Comparison of ENCODE assay signal across 26 cellular contexts in the genomic region with DNA sequence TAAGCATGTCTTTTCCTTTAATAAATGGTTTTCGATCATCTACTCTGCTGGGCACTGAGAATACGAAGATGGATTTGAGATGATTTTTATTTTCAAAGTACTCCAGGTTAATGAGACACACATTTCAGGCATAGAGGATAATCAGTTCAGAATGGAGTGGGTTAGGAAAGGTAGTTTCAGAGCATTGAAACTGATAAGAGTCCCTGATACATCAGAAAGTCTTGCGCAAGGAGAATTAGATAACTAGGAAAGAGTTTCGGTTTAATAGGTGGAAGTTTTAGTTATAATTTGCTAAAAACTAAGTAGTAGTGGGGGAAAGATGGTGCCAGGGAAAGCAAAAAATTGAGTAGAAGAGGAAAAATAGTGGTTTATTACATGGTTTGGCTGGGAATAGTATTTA.
"Had no signal": no experiment of that assay in that cellular context is flagged by ENCODE, and none has a peak within 500 bp of the region (broad histone marks: within the 10 kb centered on the region; RNA-seq: fewer than 3 reads in every experiment).

No MANE protein-coding gene starts in this region.

- H3K27me3 Mint-ChIP-seq: naive thymus-derived CD4-positive, alpha-beta T cell; natural killer cell treated with Interleukin-12 subunit alpha and Interleukin-12 subunit beta and Interleukin-15 and Interleukin-18, amount 100 ng/mL, for 72 hours; progenitor cell of endocrine pancreas; stimulated activated naive B cell treated with anti-CD40 and anti-IgM and Interleukin-4, amounts not matched to agents 10 μg/mL and 1 μg/mL and 100 μg/mL, for 72 hours had no signal

- ATAC-seq: left cardiac atrium; left lung; mucosa of descending colon; naive thymus-derived CD4-positive, alpha-beta T cell; natural killer cell treated with Interleukin-12 subunit alpha and Interleukin-12 subunit beta and Interleukin-15 and Interleukin-18, amount 100 ng/mL, for 72 hours; stimulated activated naive B cell treated with anti-CD40 and anti-IgM and Interleukin-4, amounts not matched to agents 10 μg/mL and 1 μg/mL and 100 μg/mL, for 72 hours; stimulated activated naive CD8-positive, alpha-beta T cell treated with anti-CD3 and anti-CD28 coated beads, Interleukin-15, Interleukin-2, amounts not matched to agents 100 U/mL and 50 U/mL, for 24 hours; upper lobe of right lung had no signal

- H3K9me3 Mint-ChIP-seq: naive thymus-derived CD4-positive, alpha-beta T cell; natural killer cell treated with Interleukin-12 subunit alpha and Interleukin-12 subunit beta and Interleukin-15 and Interleukin-18, amount 100 ng/mL, for 72 hours; stimulated activated naive B cell treated with anti-CD40 and anti-IgM and Interleukin-4, amounts not matched to agents 10 μg/mL and 1 μg/mL and 100 μg/mL, for 72 hours had no signal

- H3K9me3 ChIP-seq: left lung, mucosa of descending colon, ovary, right atrium auricular region, right lobe of liver, stomach, suprapubic skin, thoracic aorta, tibial artery, upper lobe of right lung had no signal

- FAIRE-seq: urothelium cell line had no signal

- H3K4me3 ChIP-seq: left lung, lung, mucosa of descending colon, ovary, right atrium auricular region, right lobe of liver, stomach, suprapubic skin, thoracic aorta, tibial artery, upper lobe of right lung had no signal

- H3K27me3 ChIP-seq: left lung, ovary, right atrium auricular region, right lobe of liver, stomach, suprapubic skin, tibial artery, upper lobe of right lung had no signal

- H3K4me1 Mint-ChIP-seq: stimulated activated naive B cell treated with anti-CD40 and anti-IgM and Interleukin-4, amounts not matched to agents 10 μg/mL and 1 μg/mL and 100 μg/mL, for 72 hours had no signal

- H3K27ac Mint-ChIP-seq: natural killer cell treated with Interleukin-12 subunit alpha and Interleukin-12 subunit beta and Interleukin-15 and Interleukin-18, amount 100 ng/mL, for 72 hours; stimulated activated naive B cell treated with anti-CD40 and anti-IgM and Interleukin-4, amounts not matched to agents 10 μg/mL and 1 μg/mL and 100 μg/mL, for 72 hours had no signal

- H3K36me3 Mint-ChIP-seq: natural killer cell treated with Interleukin-12 subunit alpha and Interleukin-12 subunit beta and Interleukin-15 and Interleukin-18, amount 100 ng/mL, for 72 hours had no signal

- H3K36me3 ChIP-seq: ovary, right lobe of liver had no signal

- DNase-seq: hippocampal formation; kidney glomerular epithelial cell; left cardiac atrium; left lung; midbrain; mucosa of descending colon; naive thymus-derived CD4-positive, alpha-beta T cell; ovary; right lobe of liver; stimulated activated CD4-positive, alpha-beta T cell treated with anti-CD3 and anti-CD28 coated beads, Interleukin-12 subunit alpha, Interleukin-12 subunit beta, amount 100 ng/mL, for 4 hours; stimulated activated CD4-positive, alpha-beta T cell treated with anti-CD3 and anti-CD28 coated beads, Interleukin-15, amount 100 ng/mL, for 24 hours; stimulated activated CD4-positive, alpha-beta T cell treated with anti-CD3 and anti-CD28 coated beads, Interleukin-2, amount 100 ng/mL, for 24 hours; stimulated activated CD4-positive, alpha-beta T cell treated with anti-CD3 and anti-CD28 coated beads, Interleukin-4, amount 100 ng/mL, for 1 hour; stimulated activated naive B cell treated with anti-CD40 and anti-IgM and Interleukin-4, amounts not matched to agents 10 μg/mL and 1 μg/mL and 100 μg/mL, for 72 hours; stimulated activated naive CD8-positive, alpha-beta T cell treated with anti-CD3 and anti-CD28 coated beads, Interleukin-15, Interleukin-2, amounts not matched to agents 100 U/mL and 50 U/mL, for 24 hours; stomach; tibial artery; trophoblast cell; upper lobe of right lung had no signal

- H3K27ac ChIP-seq: left lung, ovary, right atrium auricular region, right lobe of liver, stomach, suprapubic skin, thoracic aorta, tibial artery, upper lobe of right lung had no signal

- H3K4me1 ChIP-seq: left lung, right atrium auricular region, right lobe of liver, stomach, suprapubic skin, tibial artery, upper lobe of right lung had no signal

- H3K4me3 Mint-ChIP-seq: naive thymus-derived CD4-positive, alpha-beta T cell; natural killer cell treated with Interleukin-12 subunit alpha and Interleukin-12 subunit beta and Interleukin-15 and Interleukin-18, amount 100 ng/mL, for 72 hours; stimulated activated naive B cell treated with anti-CD40 and anti-IgM and Interleukin-4, amounts not matched to agents 10 μg/mL and 1 μg/mL and 100 μg/mL, for 72 hours had no signal
